In genomic region chr19:35380450-35381124, GRCh38 we compare ENCODE assay signal across 1 cellular context.
A peak's percentile ranks its signal among the peaks of the same experiment; 100 is the strongest.
TF ChIP-seq lines count a peak whose summit lies in the region.

No MANE protein-coding gene starts in this region.

TF ChIP-seq in K562, 482 proteins besides CTCF, POLR2A, EP300 and RAD21 (continued from another document and continues in another):
- TF ChIP-seq ZBTB49 (CRISPR knock-in tag; IDR thresholded peaks at IDR 0.05; ENCODE audit: borderline replicate concordance) (no peak), RNF2 (IDR thresholded peaks at IDR 0.05) (peak; percentile 85), CREM (IDR thresholded peaks at IDR 0.05; ENCODE audit: low read depth) (peak; percentile 85), MBD1 (CRISPR knock-in tag; IDR thresholded peaks at IDR 0.05) (no peak), FOSL1 (tag; conservative IDR thresholded peaks at IDR 0.05) (peak; percentile 73), ZBTB17 (CRISPR knock-in tag; IDR thresholded peaks at IDR 0.05) (no peak), ZNF395 (CRISPR knock-in tag; IDR thresholded peaks at IDR 0.05) (peak; percentile 49; the same call in 1 of the 2 replicates), ZNF24 (IDR thresholded peaks at IDR 0.05) (peak; percentile 93), BDP1 (IDR thresholded peaks at IDR 0.05; ENCODE audit: insufficient read depth, insufficient read length) (no peak), SREBF1 (IDR thresholded peaks at IDR 0.05; ENCODE audit: borderline replicate concordance, low read depth, low read length) (no peak), ARNT (IDR thresholded peaks at IDR 0.05) (peak in 1 of 2 experiments; percentile 87), TOE1 (IDR thresholded peaks at IDR 0.05; ENCODE audit: borderline replicate concordance) (peak; percentile 70), TOE1 (CRISPR knock-in tag; IDR thresholded peaks at IDR 0.05; ENCODE audit: borderline replicate concordance, low read depth) (no peak), PYGO2 (tag; IDR thresholded peaks at IDR 0.05) (no peak), NR4A1 (CRISPR knock-in tag; IDR thresholded peaks at IDR 0.05) (no peak), NR4A1 (tag; IDR thresholded peaks at IDR 0.05) (no peak; the same call in 1 of the 2 replicates), SRSF3 (IDR thresholded peaks at IDR 0.05; ENCODE audit: insufficient read depth, low read length) (no peak), NR3C1 (CRISPR knock-in tag; IDR thresholded peaks at IDR 0.05) (no peak), NR2F6 (CRISPR knock-in tag; IDR thresholded peaks at IDR 0.05) (no peak), MECOM (CRISPR knock-in tag; IDR thresholded peaks at IDR 0.05) (0 out of 2 replicates have a peak, but pooled peaks have one; percentile 21), ZNF184 (CRISPR knock-in tag; IDR thresholded peaks at IDR 0.05) (no peak), YY1 (IDR thresholded peaks at IDR 0.05; ENCODE audit: borderline replicate concordance in 1 of 3, control insufficient read depth in 1 of 3, extremely low read depth in 1 of 3, insufficient read depth in 3 of 3, insufficient read length in 1 of 3, insufficient replicate concordance in 2 of 3, low read depth in 1 of 3, low read length in 2 of 3) (peak in 2 of 3 experiments; percentile 12 to 35), AFF1 (IDR thresholded peaks at IDR 0.05; ENCODE audit: low read depth in 1 of 2, partially characterized antibody in 2 of 2) (peak in 1 of 2 experiments; percentile 34), MEF2A (IDR thresholded peaks at IDR 0.05; ENCODE audit: control insufficient read depth, low read depth, low read length) (no peak), ARID3B (CRISPR knock-in tag; IDR thresholded peaks at IDR 0.05; ENCODE audit: borderline replicate concordance) (no peak), SMAD2 (IDR thresholded peaks at IDR 0.05; ENCODE audit: low read depth, low read length) (no peak), MYC (IDR thresholded peaks at IDR 0.05; ENCODE audit: low read depth, low read length) (peak; percentile 87), MYC (CRISPR knock-in tag; IDR thresholded peaks at IDR 0.05; ENCODE audit: borderline replicate concordance, low read depth) (no peak), ZC3H8 (IDR thresholded peaks at IDR 0.05) (no peak), ZNF830 (CRISPR knock-in tag; IDR thresholded peaks at IDR 0.05) (no peak), RAD51 (IDR thresholded peaks at IDR 0.05; ENCODE audit: borderline replicate concordance, low read depth) (no peak; the same call in 1 of the 2 replicates), BRF2 (IDR thresholded peaks at IDR 0.05; ENCODE audit: borderline replicate concordance, insufficient read depth, insufficient read length) (no peak), ATF2 (CRISPR knock-in tag; IDR thresholded peaks at IDR 0.05) (no peak), ZNF140 (CRISPR knock-in tag; IDR thresholded peaks at IDR 0.05) (no peak), PREB (CRISPR knock-in tag; IDR thresholded peaks at IDR 0.05) (no peak), SRSF7 (optimal IDR thresholded peaks at IDR 0.05; ENCODE audit: low read depth, low read length) (no peak), KAT2B (IDR thresholded peaks at IDR 0.05; ENCODE audit: low read depth, low read length) (no peak), SMC3 (conservative IDR thresholded peaks at IDR 0.05; ENCODE audit: insufficient read depth, low read depth, low read length) (no peak), ZBTB8A (IDR thresholded peaks at IDR 0.05; ENCODE audit: partially characterized antibody) (no peak), ZNF551 (CRISPR knock-in tag; IDR thresholded peaks at IDR 0.05) (no peak), CEBPB (tag; IDR thresholded peaks at IDR 0.05) (peak; percentile 68), FOXP1 (CRISPR knock-in tag; IDR thresholded peaks at IDR 0.05) (peak; percentile 84; the same call in 1 of the 2 replicates), PTRF (tag; IDR thresholded peaks at IDR 0.05) (no peak), MEF2D (tag; conservative IDR thresholded peaks at IDR 0.05; ENCODE audit: low read depth) (no peak), RBM34 (IDR thresholded peaks at IDR 0.05; ENCODE audit: borderline replicate concordance, insufficient read depth, low read length) (no peak), HNRNPLL (IDR thresholded peaks at IDR 0.05; ENCODE audit: low read depth, low read length, poor library complexity, severe bottlenecking) (no peak), ZKSCAN1 (IDR thresholded peaks at IDR 0.05; ENCODE audit: low read depth, low read length) (peak; percentile 39; the same call in 1 of the 2 replicates), KDM5B (IDR thresholded peaks at IDR 0.05; ENCODE audit: insufficient replicate concordance, low read depth, low read length) (no peak), ATF3 (IDR thresholded peaks at IDR 0.05) (peak; percentile 42; the same call in 1 of the 2 replicates), ATF3 (CRISPR knock-in tag; conservative IDR thresholded peaks at IDR 0.05) (no peak), POLR2AphosphoS5 (IDR thresholded peaks at IDR 0.05; ENCODE audit: control insufficient read depth, insufficient read depth, low read depth, low read length) (peak; percentile 90), ZNF217 (CRISPR knock-in tag; IDR thresholded peaks at IDR 0.05) (no peak)
